In genomic region chr1:109040627-109041613, GRCh38 we compare ENCODE assay signal across 1 cellular context.
A peak's percentile ranks its signal among the peaks of the same experiment; 100 is the strongest.
TF ChIP-seq lines count a peak whose summit lies in the region.

No MANE protein-coding gene starts in this region.

TF ChIP-seq in H1, 55 proteins besides CTCF, POLR2A, EP300 and RAD21:
- TF ChIP-seq KDM4A (IDR thresholded peaks at IDR 0.05; ENCODE audit: low read depth, low read length, severe bottlenecking), result peak; percentile 86
- TF ChIP-seq ASH2L (IDR thresholded peaks at IDR 0.05; ENCODE audit: low read length), result peak; percentile 85
- no peak for TF ChIP-seq CHD7 (IDR thresholded peaks at IDR 0.05; ENCODE audit: insufficient replicate concordance, low read length)
- TF ChIP-seq RNF2 (IDR thresholded peaks at IDR 0.05; ENCODE audit: borderline replicate concordance, low read depth, low read length, missing control alignments, poor library complexity, severe bottlenecking), result peak; percentile 23
